ENCODE assay signal across 29 cellular contexts in genomic region chr6:161802231-161802630, GRCh38.
DNase-seq lines count a peak whose midpoint lies in the region; ATAC-seq, FAIRE-seq and TF ChIP-seq lines count a peak whose summit lies in the region.
"Had no signal": no experiment of that assay in that cellular context is flagged by ENCODE, and none has a peak within 500 bp of the region (broad histone marks: within the 10 kb centered on the region; RNA-seq: fewer than 3 reads in every experiment).

No MANE protein-coding gene starts in this region.

- no peak overlapping the region for H3K4ac ChIP-seq in mesenchymal stem cell (ENCODE audit: low read depth in 1 of 2, low read length in 2 of 2)

- no peak overlapping the region for H2BK15ac ChIP-seq in mesenchymal stem cell (ENCODE audit: low read depth, poor library complexity, severe bottlenecking)

- no peak overlapping the region for H3K27ac ChIP-seq in esophagus muscularis mucosa (replicated peaks in 1 of 4)
- no peak overlapping the region for H3K27ac ChIP-seq in mesenchymal stem cell (ENCODE audit: low read length, poor library complexity, severe bottlenecking)
- H3K27ac ChIP-seq: 22Rv1, BLaER1 had no signal

- no peak overlapping the region for H3K9ac ChIP-seq in mesenchymal stem cell (ENCODE audit: low read length)
- H3K9ac ChIP-seq: BLaER1 had no signal

- no peaks in the 10 kb centered on the region for H3K9me3 Mint-ChIP-seq in stimulated activated naive CD8-positive, alpha-beta T cell treated with anti-CD3 and anti-CD28 coated beads, Interleukin-15, amount 100 ng/mL, for 72 hours
- H3K9me3 Mint-ChIP-seq in stimulated activated memory B cell treated with anti-CD40 and anti-IgM and Interleukin-4, amounts not matched to agents 10 μg/mL and 1 μg/mL and 100 μg/mL, for 72 hours = no peaks in the 10 kb centered on the region

- no peak overlapping the region for H2BK12ac ChIP-seq in mesenchymal stem cell (ENCODE audit: low read length in 2 of 2)

- TF ChIP-seq CTCF in esophagus muscularis mucosa (IDR thresholded peaks at IDR 0.05) = no peak

- TF ChIP-seq EP300 in esophagus muscularis mucosa (IDR thresholded peaks at IDR 0.05) = no peak

- FAIRE-seq in GM19239 (lab: Jason Lieb, UNC) = no peak
- FAIRE-seq: A204.1, GM12878, GM12892, GM18507 had no signal

- no peaks in the 10 kb centered on the region for H3K36me3 Mint-ChIP-seq in stimulated activated memory B cell treated with anti-CD40 and anti-IgM and Interleukin-4, amounts not matched to agents 10 μg/mL and 1 μg/mL and 100 μg/mL, for 72 hours
- H3K36me3 Mint-ChIP-seq: CD14-positive monocyte; CD4-positive, alpha-beta memory T cell; CD4-positive, CD25-positive, alpha-beta regulatory T cell; CD8-positive, alpha-beta memory T cell had no signal

- H2BK120ac ChIP-seq in mesenchymal stem cell (ENCODE audit: low read depth, low read length) = no peak overlapping the region

- intact Hi-C loops in esophagus muscularis mucosa (cut with DNase I) = no loop called here

- DNase-seq in stimulated activated naive CD8-positive, alpha-beta T cell treated with anti-CD3 and anti-CD28 coated beads, Interleukin-15, amount 100 ng/mL, for 72 hours = no peak
- no peak for DNase-seq in stimulated activated naive CD8-positive, alpha-beta T cell treated with anti-CD3 and anti-CD28 coated beads, Interleukin-15, Interleukin-2, amounts not matched to agents 100 U/mL and 50 U/mL, for 24 hours
- peak; percentile 66 for DNase-seq in esophagus muscularis mucosa (ENCODE audit: extremely low spot score)
- DNase-seq in mesenchymal stem cell = no peak
- no peak for DNase-seq in HK-2 (ENCODE audit: unreplicated experiment)
- no peak for DNase-seq in GM19239 (ENCODE audit: insufficient read length, low spot score)
- no peak for DNase-seq in NCI-H1092 treated with DMSO at 0.1 percent for 48 hours (lab: John Stamatoyannopoulos, UW)
- DNase-seq: ACHN; BE2C; C1 segment of cervical spinal cord; CD4-positive, alpha-beta memory T cell; CD4-positive, CD25-positive, alpha-beta regulatory T cell; CD8-positive, alpha-beta memory T cell; COR-L47; DMS 273 treated with DMSO at 0.1 percent for 48 hours; DMS153; DMS53; DMS79; DND-41; EL; GDM1 had no signal

- H3K4me1 Mint-ChIP-seq in stimulated activated naive CD8-positive, alpha-beta T cell treated with anti-CD3 and anti-CD28 coated beads, Interleukin-15, amount 100 ng/mL, for 72 hours = peaks cover 6% of the 10 kb centered on the region
- H3K4me1 Mint-ChIP-seq in stimulated activated memory B cell treated with anti-CD40 and anti-IgM and Interleukin-4, amounts not matched to agents 10 μg/mL and 1 μg/mL and 100 μg/mL, for 72 hours = no peaks in the 10 kb centered on the region
- H3K4me1 Mint-ChIP-seq: CD14-positive monocyte; CD4-positive, CD25-positive, alpha-beta regulatory T cell; CD8-positive, alpha-beta memory T cell had no signal

- no peak overlapping the region for H2AK5ac ChIP-seq in mesenchymal stem cell (ENCODE audit: low read length, severe bottlenecking)

- H3K4me2 ChIP-seq in mesenchymal stem cell (ENCODE audit: low read length, poor library complexity, severe bottlenecking) = no peak overlapping the region
- H3K4me2 ChIP-seq: BLaER1 had no signal

- H4K91ac ChIP-seq in mesenchymal stem cell (ENCODE audit: low read length) = peak overlapping the region; percentile 53

- H3K4me3 ChIP-seq in esophagus muscularis mucosa (no peak overlapping the region), mesenchymal stem cell (ENCODE audit: insufficient read depth in 1 of 2, low read depth in 1 of 2, low read length in 2 of 2) (no peak overlapping the region)
- H3K4me3 ChIP-seq: BLaER1, GM12878 had no signal

- H2AFZ ChIP-seq in mesenchymal stem cell (ENCODE audit: low read depth, low read length) = no peak overlapping the region

- no peak for TF ChIP-seq POLR2A in esophagus muscularis mucosa (IDR thresholded peaks at IDR 0.05; ENCODE audit: low read depth)

- H3K4me3 Mint-ChIP-seq in stimulated activated naive CD8-positive, alpha-beta T cell treated with anti-CD3 and anti-CD28 coated beads, Interleukin-15, amount 100 ng/mL, for 72 hours = no peak overlapping the region
- H3K4me3 Mint-ChIP-seq in stimulated activated memory B cell treated with anti-CD40 and anti-IgM and Interleukin-4, amounts not matched to agents 10 μg/mL and 1 μg/mL and 100 μg/mL, for 72 hours = no peak overlapping the region
- H3K4me3 Mint-ChIP-seq: CD14-positive monocyte; CD4-positive, CD25-positive, alpha-beta regulatory T cell; CD8-positive, alpha-beta memory T cell had no signal

- 93% methylated on average over 8 of the region's 8 CpGs for WGBS in esophagus muscularis mucosa
- WGBS in mesenchymal stem cell = 77% methylated on average over 8 of the region's 8 CpGs

- H3K23ac ChIP-seq in mesenchymal stem cell (ENCODE audit: low read length in 2 of 2) = no peak overlapping the region

- no peak overlapping the region for H3K27ac Mint-ChIP-seq in stimulated activated naive CD8-positive, alpha-beta T cell treated with anti-CD3 and anti-CD28 coated beads, Interleukin-15, amount 100 ng/mL, for 72 hours
- no peak overlapping the region for H3K27ac Mint-ChIP-seq in stimulated activated memory B cell treated with anti-CD40 and anti-IgM and Interleukin-4, amounts not matched to agents 10 μg/mL and 1 μg/mL and 100 μg/mL, for 72 hours
- H3K27ac Mint-ChIP-seq: CD14-positive monocyte; CD4-positive, CD25-positive, alpha-beta regulatory T cell had no signal

- H4K8ac ChIP-seq in mesenchymal stem cell (ENCODE audit: low read length) = no peak overlapping the region

- ATAC-seq in stimulated activated naive CD8-positive, alpha-beta T cell treated with anti-CD3 and anti-CD28 coated beads, Interleukin-15, amount 100 ng/mL, for 72 hours = peak; percentile 53
- ATAC-seq in stimulated activated naive CD8-positive, alpha-beta T cell treated with anti-CD3 and anti-CD28 coated beads, Interleukin-15, Interleukin-2, amounts not matched to agents 100 U/mL and 50 U/mL, for 24 hours = no peak
- ATAC-seq in stimulated activated memory B cell treated with anti-CD40 and anti-IgM and Interleukin-4, amounts not matched to agents 10 μg/mL and 1 μg/mL and 100 μg/mL, for 72 hours = peak; percentile 46
- ATAC-seq: GM12878 had no signal

- no peak overlapping the region for H2BK5ac ChIP-seq in mesenchymal stem cell (ENCODE audit: low read depth, low read length, poor library complexity, severe bottlenecking)

- H3K79me1 ChIP-seq in mesenchymal stem cell (replicated peaks; ENCODE audit: low read length, poor library complexity, severe bottlenecking) = no peaks in the 10 kb centered on the region

- H3K9me3 ChIP-seq in esophagus muscularis mucosa = no peaks in the 10 kb centered on the region
- H3K9me3 ChIP-seq in mesenchymal stem cell (ENCODE audit: control insufficient read depth, low read length) = peaks cover 3% of the 10 kb centered on the region
- H3K9me3 ChIP-seq: BE2C, BLaER1 had no signal

- H3K18ac ChIP-seq in mesenchymal stem cell (ENCODE audit: low read depth in 1 of 2, low read length in 2 of 2) = no peak overlapping the region

- H3K27me3 Mint-ChIP-seq in stimulated activated naive CD8-positive, alpha-beta T cell treated with anti-CD3 and anti-CD28 coated beads, Interleukin-15, amount 100 ng/mL, for 72 hours = no peaks in the 10 kb centered on the region
- no peaks in the 10 kb centered on the region for H3K27me3 Mint-ChIP-seq in stimulated activated memory B cell treated with anti-CD40 and anti-IgM and Interleukin-4, amounts not matched to agents 10 μg/mL and 1 μg/mL and 100 μg/mL, for 72 hours
- H3K27me3 Mint-ChIP-seq: CD4-positive, alpha-beta memory T cell; CD4-positive, CD25-positive, alpha-beta regulatory T cell; CD8-positive, alpha-beta memory T cell had no signal

- H3K4me1 ChIP-seq in esophagus muscularis mucosa (no peaks in the 10 kb centered on the region), mesenchymal stem cell (ENCODE audit: control insufficient read depth, insufficient read depth, low read depth, low read length) (no peaks in the 10 kb centered on the region)
- H3K4me1 ChIP-seq: BE2C, BLaER1 had no signal

- H3K36me3 ChIP-seq in esophagus muscularis mucosa (no peaks in the 10 kb centered on the region), mesenchymal stem cell (ENCODE audit: control insufficient read depth in 1 of 2, insufficient read depth in 2 of 2, low read depth in 1 of 2, low read length in 2 of 2) (no peaks in the 10 kb centered on the region)
- H3K36me3 ChIP-seq: BE2C, BLaER1 had no signal

- H3K14ac ChIP-seq in mesenchymal stem cell (ENCODE audit: low read length in 2 of 2) = no peak overlapping the region

- no peaks in the 10 kb centered on the region for H3K27me3 ChIP-seq in esophagus muscularis mucosa
- no peaks in the 10 kb centered on the region for H3K27me3 ChIP-seq in mesenchymal stem cell (ENCODE audit: control insufficient read depth in 1 of 2, insufficient read depth in 1 of 2, low read length in 2 of 2)
- H3K27me3 ChIP-seq: BE2C, BLaER1 had no signal
